In genomic region chr18:10131036-10131774, GRCh38 we compare ENCODE assay signal across 11 cellular contexts.
DNase-seq lines count a peak whose midpoint lies in the region; ATAC-seq, FAIRE-seq and TF ChIP-seq lines count a peak whose summit lies in the region.
"Had no signal": no experiment of that assay in that cellular context is flagged by ENCODE, and none has a peak within 500 bp of the region (broad histone marks: within the 10 kb centered on the region; RNA-seq: fewer than 3 reads in every experiment).

No MANE protein-coding gene starts in this region.

- no peak overlapping the region for H3K27ac ChIP-seq in astrocyte (ENCODE audit: low read depth, low read length)

- H3K4me2 ChIP-seq in astrocyte (ENCODE audit: low read length), result peak overlapping the region; percentile 85

- H3K4me1 Mint-ChIP-seq in astrocyte (ENCODE audit: low read depth, unreplicated experiment), result peaks cover 6% of the 10 kb centered on the region
- peaks cover 7 to 22% of the 10 kb centered on the region in 2 donors for H3K4me1 Mint-ChIP-seq in stimulated activated naive B cell treated with anti-CD40 and anti-IgM and Interleukin-4, amounts not matched to agents 10 μg/mL and 1 μg/mL and 100 μg/mL, for 72 hours

- peak; percentile 49 for ATAC-seq in left colon
- no peak for ATAC-seq in stimulated activated naive B cell treated with anti-CD40 and anti-IgM and Interleukin-4, amounts not matched to agents 10 μg/mL and 1 μg/mL and 100 μg/mL, for 72 hours (replicated peaks)
- no peak for ATAC-seq in GM21515 (IDR thresholded peaks at IDR 0.05; ENCODE audit: unreplicated experiment)

- no peak for TF ChIP-seq CTCF in astrocyte (IDR thresholded peaks at IDR 0.05; ENCODE audit: insufficient read depth, low read depth, low read length)

- intact Hi-C loops in left colon (cut with DNase I, micrococcal nuclease), result no loop called here

- H2AFZ ChIP-seq in astrocyte (ENCODE audit: low read depth, low read length), result peak overlapping the region; percentile 74

- no peak overlapping the region for H3K4me3 ChIP-seq in Jurkat, Clone E6-1 (ENCODE audit: low read length)
- H3K4me3 ChIP-seq in astrocyte (ENCODE audit: insufficient read depth, low read depth, low read length), result peak overlapping the region; percentile 36

- H3K4me1 ChIP-seq in astrocyte (ENCODE audit: insufficient read depth, low read length), result peaks cover 5% of the 10 kb centered on the region

- peaks cover 2% of the 10 kb centered on the region for H3K9me3 Mint-ChIP-seq in astrocyte (ENCODE audit: unreplicated experiment)
- no peaks in the 10 kb centered on the region for H3K9me3 Mint-ChIP-seq in stimulated activated naive B cell treated with anti-CD40 and anti-IgM and Interleukin-4, amounts not matched to agents 10 μg/mL and 1 μg/mL and 100 μg/mL, for 72 hours

- no peaks in the 10 kb centered on the region for H3K79me2 ChIP-seq in astrocyte (ENCODE audit: insufficient read depth, low read length)

- peak; percentile 36 for DNase-seq in Jurkat, Clone E6-1 (ENCODE audit: low read depth, low spot score)
- DNase-seq in astrocyte (ENCODE audit: low read depth) (no peak), left colon (no peak), NCI-H2107 treated with DMSO at 0.1 percent for 48 hours (lab: John Stamatoyannopoulos, UW; ENCODE audit: unreplicated experiment) (no peak), activated gamma-delta T cell (lab: John Stamatoyannopoulos, UW) (no peak)
- no peak for DNase-seq in stimulated activated naive B cell treated with anti-CD40 and anti-IgM and Interleukin-4, amounts not matched to agents 10 μg/mL and 1 μg/mL and 100 μg/mL, for 72 hours
- DNase-seq: activated naive CD4-positive, alpha-beta T cell; effector CD4-positive, alpha-beta T cell; left cardiac atrium; stimulated activated CD4-positive, alpha-beta T cell treated with anti-CD3 and anti-CD28 coated beads, Interleukin-15, amount 100 ng/mL, for 24 hours had no signal

- FAIRE-seq in astrocyte (lab: Jason Lieb, UNC), result no peak

- peak overlapping the region; percentile 56 for H3K4me3 Mint-ChIP-seq in astrocyte (ENCODE audit: unreplicated experiment)
- peak overlapping the region; percentile 14 to 81 for H3K4me3 Mint-ChIP-seq in stimulated activated naive B cell treated with anti-CD40 and anti-IgM and Interleukin-4, amounts not matched to agents 10 μg/mL and 1 μg/mL and 100 μg/mL, for 72 hours

- no peak overlapping the region for H3K9ac ChIP-seq in astrocyte (ENCODE audit: low read length)

- no peaks in the 10 kb centered on the region for H3K9me3 ChIP-seq in astrocyte (ENCODE audit: insufficient read depth, low read depth, low read length)

- no peak overlapping the region for H3K27ac Mint-ChIP-seq in astrocyte (ENCODE audit: unreplicated experiment)
- H3K27ac Mint-ChIP-seq in stimulated activated naive B cell treated with anti-CD40 and anti-IgM and Interleukin-4, amounts not matched to agents 10 μg/mL and 1 μg/mL and 100 μg/mL, for 72 hours, result no peak overlapping the region

- no peaks in the 10 kb centered on the region for H4K20me1 ChIP-seq in astrocyte (ENCODE audit: insufficient read depth, low read length)

- no peaks in the 10 kb centered on the region for H3K36me3 Mint-ChIP-seq in astrocyte (ENCODE audit: low read depth, unreplicated experiment)
- H3K36me3 Mint-ChIP-seq in stimulated activated naive B cell treated with anti-CD40 and anti-IgM and Interleukin-4, amounts not matched to agents 10 μg/mL and 1 μg/mL and 100 μg/mL, for 72 hours, result no peaks in the 10 kb centered on the region

- peaks cover 3% of the 10 kb centered on the region for H3K27me3 ChIP-seq in astrocyte (ENCODE audit: insufficient read depth, low read length)

- peaks cover 40% of the 10 kb centered on the region for H3K27me3 Mint-ChIP-seq in astrocyte (ENCODE audit: low read depth, unreplicated experiment)
- peaks cover 27 to 45% of the 10 kb centered on the region in 2 donors for H3K27me3 Mint-ChIP-seq in stimulated activated naive B cell treated with anti-CD40 and anti-IgM and Interleukin-4, amounts not matched to agents 10 μg/mL and 1 μg/mL and 100 μg/mL, for 72 hours

- H3K36me3 ChIP-seq in astrocyte (ENCODE audit: insufficient read depth, low read length), result no peaks in the 10 kb centered on the region
